ENCODE assay signal across 9 cellular contexts in genomic region chr18:22169889-22170420, GRCh38. TPM values are rescaled to one million over a fixed set of nuclear protein-coding genes. Genes with fewer than 3 reads are reported as not detected.
DNase-seq lines count a peak whose midpoint lies in the region; ATAC-seq and TF ChIP-seq lines count a peak whose summit lies in the region.
"Had no signal": no experiment of that assay in that cellular context is flagged by ENCODE, and none has a peak within 500 bp of the region (broad histone marks: within the 10 kb centered on the region; RNA-seq: fewer than 3 reads in every experiment).

No MANE protein-coding gene starts in this region.

- H3K36me3 ChIP-seq in brain microvascular endothelial cell (replicated peaks) (peaks cover 31% of the 10 kb centered on the region), thymus (ENCODE audit: control insufficient read depth, insufficient read depth) (no peaks in the 10 kb centered on the region)

- no peak for DNase-seq in Jurkat, Clone E6-1 (ENCODE audit: low read depth, low spot score)
- DNase-seq in brain microvascular endothelial cell = no peak
- no peak for DNase-seq in left colon
- no peak for DNase-seq in KBM-7
- no peak for DNase-seq in germinal center (ENCODE audit: low spot score)

- intact Hi-C loops in left colon (cut with DNase I, micrococcal nuclease) = loop anchor here in 1 of 2 donors (10.0 kb wide), 3 partner anchors 175 to 505 kb away; no protein-coding TSS in a partner anchor

- peak overlapping the region; percentile 41 for H3K4me3 ChIP-seq in Jurkat, Clone E6-1 (ENCODE audit: low read length)
- H3K4me3 ChIP-seq in brain microvascular endothelial cell (ENCODE audit: low read depth, low read length) (peak overlapping the region; percentile 86), thymus (ENCODE audit: low read length) (peak overlapping the region; percentile 49)

- no peak for TF ChIP-seq CTCF in brain microvascular endothelial cell (IDR thresholded peaks at IDR 0.05; ENCODE audit: low read depth, low read length, missing control alignments)

- under 1% methylated on average over 49 of the region's 49 CpGs for WGBS in thymus

- H3K27me3 ChIP-seq in brain microvascular endothelial cell (replicated peaks) (peaks cover 29% of the 10 kb centered on the region), thymus (ENCODE audit: control insufficient read depth, insufficient read depth) (peaks cover 97% of the 10 kb centered on the region)

- ATAC-seq in GM18502 (IDR thresholded peaks at IDR 0.05; ENCODE audit: poor library complexity, unreplicated experiment) = peak; percentile 43
- peak; percentile 10 for ATAC-seq in left colon
- no peak for ATAC-seq in HG03159 (IDR thresholded peaks at IDR 0.05; ENCODE audit: unreplicated experiment)

- H3K4me1 ChIP-seq in thymus (ENCODE audit: control insufficient read depth, insufficient read depth, low read length) = peaks cover 3% of the 10 kb centered on the region

- H3K9me3 ChIP-seq in thymus (ENCODE audit: control insufficient read depth) = peaks cover 1% of the 10 kb centered on the region

- H3K27ac ChIP-seq in brain microvascular endothelial cell = peak overlapping the region; percentile 87
- H3K27ac ChIP-seq in thymus (ENCODE audit: low read depth) = peak overlapping the region; percentile 31

- in situ Hi-C loops in brain microvascular endothelial cell (cut with HindIII; ENCODE audit: low pct_ligation_motif_present, low sequenced_read_pairs) = no loop called here
- in situ Hi-C loops in KBM-7 (cut with MboI; ENCODE audit: low pct_unique_long_range_greater_than_20kb, low sequenced_read_pairs) = no loop called here

RNA-seq across cellular contexts. Expression of gene GATA6, which starts 0.6 kb away (rescaled TPM):
- polyA plus RNA-seq in Jurkat, Clone E6-1 (2012; ENCODE audit: insufficient read depth, insufficient read length) = 1.1 TPM
- 10 to 100 TPM; 46.1 to 57.8 TPM for total RNA-seq in left colon
- polyA plus RNA-seq in thymus = 2.0 TPM
- total RNA-seq: T-helper 1 cell treated with Interleukin-12 subunit alpha and Interleukin-12 subunit beta and Interleukin-4 antibody, amounts not matched to agents 30 ng/mL and 1 ng/mL, for 36 hours had no signal
